ENCODE assay signal across 20 cellular contexts in genomic region chr9:127860779-127861178, GRCh38. TPM values are rescaled to one million over a fixed set of nuclear protein-coding genes. Genes with fewer than 3 reads are reported as not detected.
A peak's percentile ranks its signal among the peaks of the same experiment; 100 is the strongest.
DNase-seq lines count a peak whose midpoint lies in the region; ATAC-seq and TF ChIP-seq lines count a peak whose summit lies in the region.
"Had no signal": no experiment of that assay in that cellular context is flagged by ENCODE, and none has a peak within 500 bp of the region (broad histone marks: within the 10 kb centered on the region; RNA-seq: fewer than 3 reads in every experiment).

No MANE protein-coding gene starts in this region.

- H3K9me3 ChIP-seq in WERI-Rb-1 (ENCODE audit: severe bottlenecking): no peaks in the 10 kb centered on the region
- H3K9me3 ChIP-seq: A549, adrenal gland, HAP-1, SJCRH30 had no signal

- no peak for DNase-seq in activated T-cell treated with anti-CD3 and anti-CD28 coated beads, Interleukin-2, amount 50 U/mL, for 24 hours
- DNase-seq in activated T-cell treated with anti-CD3 and anti-CD28 coated beads, Interleukin-2, amount 50 U/mL, for 4 hours: no peak
- DNase-seq in WERI-Rb-1 (no peak), memory B cell (ENCODE audit: low spot score in 2 of 2) (no peak), GDM1 (lab: John Stamatoyannopoulos, UW) (no peak), DMS79 (lab: John Stamatoyannopoulos, UW) (no peak)
- no peak for DNase-seq in stimulated activated effector memory CD8-positive, alpha-beta T cell treated with anti-CD3 and anti-CD28 coated beads, Interleukin-12 subunit alpha, Interleukin-12 subunit beta, amount 100 ng/mL, for 72 hours (ENCODE audit: low spot score in 2 of 2)
- DNase-seq: activated CD4-positive, alpha-beta T cell treated with anti-CD3 and anti-CD28 coated beads for 48 hours; activated T-cell treated with anti-CD3 and anti-CD28 coated beads, Interleukin-2, amount 50 U/mL, for 48 hours; adrenal gland; CD8-positive, alpha-beta T cell; Karpas-422; left colon; NCI-H1105; OCI-M1; SJCRH30; stimulated activated naive CD4-positive, alpha-beta T cell had no signal

- no peak for ATAC-seq in activated T-cell treated with anti-CD3 and anti-CD28 coated beads, Interleukin-2, amount 50 U/mL, for 4 hours
- no peak for ATAC-seq in memory B cell (ENCODE audit: low read depth)
- ATAC-seq in stimulated activated effector memory CD8-positive, alpha-beta T cell treated with anti-CD3 and anti-CD28 coated beads, Interleukin-12 subunit alpha, Interleukin-12 subunit beta, amount 100 ng/mL, for 72 hours: no peak
- ATAC-seq in activated CD4-positive, CD25-positive, alpha-beta regulatory T cell treated with anti-CD3 and anti-CD28 coated beads, Interleukin-2, amount 50 U/mL, for 24 hours: no peak
- ATAC-seq: A549; CD8-positive, alpha-beta T cell; left colon had no signal

- no peak overlapping the region for H3K4me3 Mint-ChIP-seq in activated T-cell treated with anti-CD3 and anti-CD28 coated beads, Interleukin-2, amount 50 U/mL, for 24 hours
- no peak overlapping the region for H3K4me3 Mint-ChIP-seq in activated T-cell treated with anti-CD3 and anti-CD28 coated beads, Interleukin-2, amount 50 U/mL, for 4 hours
- H3K4me3 Mint-ChIP-seq in memory B cell: no peak overlapping the region
- no peak overlapping the region for H3K4me3 Mint-ChIP-seq in stimulated activated effector memory CD8-positive, alpha-beta T cell treated with anti-CD3 and anti-CD28 coated beads, Interleukin-12 subunit alpha, Interleukin-12 subunit beta, amount 100 ng/mL, for 72 hours

- H3K27me3 Mint-ChIP-seq in activated T-cell treated with anti-CD3 and anti-CD28 coated beads, Interleukin-2, amount 50 U/mL, for 24 hours: no peaks in the 10 kb centered on the region
- H3K27me3 Mint-ChIP-seq in activated T-cell treated with anti-CD3 and anti-CD28 coated beads, Interleukin-2, amount 50 U/mL, for 4 hours (ENCODE audit: low read depth): no peaks in the 10 kb centered on the region
- no peaks in the 10 kb centered on the region for H3K27me3 Mint-ChIP-seq in memory B cell

- no peak for TF ChIP-seq CTCF in WERI-Rb-1 (IDR thresholded peaks at IDR 0.05; ENCODE audit: low read depth, low read length)

- H3K36me3 ChIP-seq in WERI-Rb-1: peaks cover 3% of the 10 kb centered on the region
- H3K36me3 ChIP-seq: adrenal gland, HAP-1, SJCRH30 had no signal

- H3K27ac Mint-ChIP-seq in activated T-cell treated with anti-CD3 and anti-CD28 coated beads, Interleukin-2, amount 50 U/mL, for 24 hours: peak overlapping the region; percentile 46
- H3K27ac Mint-ChIP-seq in memory B cell: peak overlapping the region; percentile 97
- peak overlapping the region; percentile 97 for H3K27ac Mint-ChIP-seq in stimulated activated effector memory CD8-positive, alpha-beta T cell treated with anti-CD3 and anti-CD28 coated beads, Interleukin-12 subunit alpha, Interleukin-12 subunit beta, amount 100 ng/mL, for 72 hours

- no peak overlapping the region for H3K4me3 ChIP-seq in WERI-Rb-1 (ENCODE audit: low read depth, low read length)
- H3K4me3 ChIP-seq: A549, adrenal gland, HAP-1, SJCRH30 had no signal

- H3K9me3 Mint-ChIP-seq in activated T-cell treated with anti-CD3 and anti-CD28 coated beads, Interleukin-2, amount 50 U/mL, for 24 hours: no peaks in the 10 kb centered on the region
- H3K9me3 Mint-ChIP-seq in activated T-cell treated with anti-CD3 and anti-CD28 coated beads, Interleukin-2, amount 50 U/mL, for 4 hours: no peaks in the 10 kb centered on the region
- H3K9me3 Mint-ChIP-seq in memory B cell: no peaks in the 10 kb centered on the region
- no peaks in the 10 kb centered on the region for H3K9me3 Mint-ChIP-seq in stimulated activated effector memory CD8-positive, alpha-beta T cell treated with anti-CD3 and anti-CD28 coated beads, Interleukin-12 subunit alpha, Interleukin-12 subunit beta, amount 100 ng/mL, for 72 hours
- H3K9me3 Mint-ChIP-seq: CD8-positive, alpha-beta T cell had no signal

- H3K27me3 ChIP-seq in WERI-Rb-1 (ENCODE audit: insufficient read depth, low read depth, severe bottlenecking): no peaks in the 10 kb centered on the region
- H3K27me3 ChIP-seq: adrenal gland, SJCRH30 had no signal

- H3K27ac ChIP-seq in WERI-Rb-1: peak overlapping the region; percentile 90
- H3K27ac ChIP-seq: A549, SJCRH30 had no signal

- peaks cover 43% of the 10 kb centered on the region for H3K4me1 Mint-ChIP-seq in activated T-cell treated with anti-CD3 and anti-CD28 coated beads, Interleukin-2, amount 50 U/mL, for 24 hours (ENCODE audit: low read depth)
- peaks cover 49% of the 10 kb centered on the region for H3K4me1 Mint-ChIP-seq in activated T-cell treated with anti-CD3 and anti-CD28 coated beads, Interleukin-2, amount 50 U/mL, for 4 hours (ENCODE audit: low read depth)
- H3K4me1 Mint-ChIP-seq in memory B cell: peaks cover 36% of the 10 kb centered on the region
- H3K4me1 Mint-ChIP-seq in stimulated activated effector memory CD8-positive, alpha-beta T cell treated with anti-CD3 and anti-CD28 coated beads, Interleukin-12 subunit alpha, Interleukin-12 subunit beta, amount 100 ng/mL, for 72 hours: peaks cover 54% of the 10 kb centered on the region

- no peaks in the 10 kb centered on the region for H3K36me3 Mint-ChIP-seq in activated T-cell treated with anti-CD3 and anti-CD28 coated beads, Interleukin-2, amount 50 U/mL, for 24 hours (ENCODE audit: low read depth)
- H3K36me3 Mint-ChIP-seq in activated T-cell treated with anti-CD3 and anti-CD28 coated beads, Interleukin-2, amount 50 U/mL, for 4 hours (ENCODE audit: insufficient read depth): no peaks in the 10 kb centered on the region
- no peaks in the 10 kb centered on the region for H3K36me3 Mint-ChIP-seq in memory B cell
- no peaks in the 10 kb centered on the region for H3K36me3 Mint-ChIP-seq in stimulated activated effector memory CD8-positive, alpha-beta T cell treated with anti-CD3 and anti-CD28 coated beads, Interleukin-12 subunit alpha, Interleukin-12 subunit beta, amount 100 ng/mL, for 72 hours
- H3K36me3 Mint-ChIP-seq: CD8-positive, alpha-beta T cell had no signal

RNA-seq across cellular contexts. Expression of gene ENG, which starts 6.3 kb away (rescaled TPM):
- total RNA-seq in activated T-cell treated with anti-CD3 and anti-CD28 coated beads, Interleukin-2, amount 50 U/mL, for 4 hours: 10 to 100 TPM; 10.7 to 20.3 (median 14.8) TPM

RNA-seq across cellular contexts. Expression of gene AK1, which starts 16.7 kb away (rescaled TPM):
- 1 to 10 TPM; 3.6 to 6.4 (median 5.0) TPM for total RNA-seq in activated T-cell treated with anti-CD3 and anti-CD28 coated beads, Interleukin-2, amount 50 U/mL, for 4 hours

RNA-seq across cellular contexts. Expression of gene ST6GALNAC6, which starts 38.6 kb away (rescaled TPM):
- total RNA-seq in activated T-cell treated with anti-CD3 and anti-CD28 coated beads, Interleukin-2, amount 50 U/mL, for 4 hours: 10 to 100 TPM; 25.9 to 31.5 (median 31.0) TPM

RNA-seq across cellular contexts. Expression of gene ST6GALNAC4, which starts 56.1 kb away (rescaled TPM):
- 10 to 100 TPM; 22.0 to 25.7 (median 24.7) TPM for total RNA-seq in activated T-cell treated with anti-CD3 and anti-CD28 coated beads, Interleukin-2, amount 50 U/mL, for 4 hours

RNA-seq across cellular contexts. Expression of gene FPGS, which starts 58.1 kb away (rescaled TPM):
- 100 to 1,000 TPM; 137 to 149 (median 141) TPM for total RNA-seq in activated T-cell treated with anti-CD3 and anti-CD28 coated beads, Interleukin-2, amount 50 U/mL, for 4 hours

Comparison
In these comparisons a context has a peak if more than half of its experiments do, and no peak if none do; other contexts are left out.
1. H3K27ac Mint-ChIP-seq: peak in every context shown above with its lines; median percentile 97 in memory B cell; 97 in stimulated activated effector memory CD8-positive, alpha-beta T cell treated with anti-CD3 and anti-CD28 coated beads, Interleukin-12 subunit alpha, Interleukin-12 subunit beta, amount 100 ng/mL, for 72 hours; 46 in activated T-cell treated with anti-CD3 and anti-CD28 coated beads, Interleukin-2, amount 50 U/mL, for 24 hours.